In genomic region chr16:82506734-82507133, GRCh38 we compare ENCODE assay signal across 26 cellular contexts.
DNase-seq lines count a peak whose midpoint lies in the region; ATAC-seq and TF ChIP-seq lines count a peak whose summit lies in the region.
"Had no signal": no experiment of that assay in that cellular context is flagged by ENCODE, and none has a peak within 500 bp of the region (broad histone marks: within the 10 kb centered on the region; RNA-seq: fewer than 3 reads in every experiment).

No MANE protein-coding gene starts in this region.

- no peaks in the 10 kb centered on the region for H3K27me3 ChIP-seq in left lung
- H3K27me3 ChIP-seq: BLaER1 treated with 17β-estradiol and CSF1 and Interleukin-3, amounts not matched to agents 10 nM and 100 nM; gastrocnemius medialis; vagina had no signal

- DNase-seq in DMS 273 treated with DMSO at 0.1 percent for 48 hours (lab: John Stamatoyannopoulos, UW) (peak; percentile 83), NCI-H1694 (lab: John Stamatoyannopoulos, UW) (peak; percentile 89), NCI-H510A (lab: John Stamatoyannopoulos, UW) (peak; percentile 17), left lung (no peak), cortex of kidney (lab: John Stamatoyannopoulos, UW) (no peak), Right ventricle myocardium superior (no peak)
- DNase-seq in activated CD4-positive, CD25-positive, alpha-beta regulatory T cell (lab: John Stamatoyannopoulos, UW): no peak
- DNase-seq: activated CD4-positive, CD25-positive, alpha-beta regulatory T cell treated with anti-CD3 and anti-CD28 coated beads, Interleukin-2, amount 50 U/mL, for 72 hours; activated CD8-positive, alpha-beta memory T cell treated with anti-CD3 and anti-CD28 coated beads for 24 hours; activated naive CD4-positive, alpha-beta T cell treated with anti-CD3 and anti-CD28 coated beads, Interleukin-2, amount 50 U/mL, for 16 hours; activated T-cell treated with anti-CD3 and anti-CD28 coated beads, Interleukin-2, amount 50 U/mL, for 48 hours; anterior cingulate cortex; caudate nucleus; gastrocnemius medialis; GDM1; Kasumi-1; kidney; NCI-H1105; NCI-H69; posterior cingulate gyrus had no signal

- no peak for TF ChIP-seq CTCF in left lung (IDR thresholded peaks at IDR 0.05)

- no peak overlapping the region for H3K27ac ChIP-seq in left lung
- H3K27ac ChIP-seq: BLaER1 treated with 17β-estradiol and CSF1 and Interleukin-3, amounts not matched to agents 10 nM and 100 nM; epithelial cell of prostate; gastrocnemius medialis; vagina had no signal

- peaks cover 0 to 12% of the 10 kb centered on the region in 2 donors for H3K9me3 ChIP-seq in left lung
- H3K9me3 ChIP-seq: gastrocnemius medialis, vagina had no signal

- H3K36me3 ChIP-seq in left lung: no peaks in the 10 kb centered on the region
- H3K36me3 ChIP-seq: BLaER1 treated with 17β-estradiol and CSF1 and Interleukin-3, amounts not matched to agents 10 nM and 100 nM; gastrocnemius medialis; vagina had no signal

- intact Hi-C loops in left lung (cut with DNase I): no loop called here
- intact Hi-C loops in Right ventricle myocardium superior (cut with DNase I): no loop called here

- ATAC-seq in left lung (peak; percentile 69), Right ventricle myocardium superior (ENCODE audit: poor library complexity) (no peak), GM18873 (IDR thresholded peaks at IDR 0.05; ENCODE audit: low FRiP score, unreplicated experiment) (no peak)
- ATAC-seq: gastrocnemius medialis; natural killer cell treated with Interleukin-12 subunit alpha and Interleukin-12 subunit beta and Interleukin-15 and Interleukin-18, amount 100 ng/mL, for 72 hours; stimulated activated memory B cell treated with anti-CD40 and anti-IgM and Interleukin-4, amounts not matched to agents 10 μg/mL and 1 μg/mL and 100 μg/mL, for 72 hours had no signal

- H3K4me3 ChIP-seq in left lung: no peak overlapping the region
- H3K4me3 ChIP-seq: BLaER1 treated with 17β-estradiol and CSF1 and Interleukin-3, amounts not matched to agents 10 nM and 100 nM; gastrocnemius medialis; vagina had no signal

- H3K4me1 ChIP-seq in left lung: no peaks in the 10 kb centered on the region
- H3K4me1 ChIP-seq: gastrocnemius medialis, vagina had no signal

Comparison
In these comparisons a context has a peak if more than half of its experiments do, and no peak if none do; other contexts are left out.
1. DNase-seq: peak in DMS 273 treated with DMSO at 0.1 percent for 48 hours (single experiment), NCI-H1694 (single experiment) and NCI-H510A (single experiment); none in left lung (0 of 2), cortex of kidney (single experiment), Right ventricle myocardium superior (single experiment) and activated CD4-positive, CD25-positive, alpha-beta regulatory T cell (0 of 4).